20 cellular contexts compared by ENCODE assay signal in the genomic region with DNA sequence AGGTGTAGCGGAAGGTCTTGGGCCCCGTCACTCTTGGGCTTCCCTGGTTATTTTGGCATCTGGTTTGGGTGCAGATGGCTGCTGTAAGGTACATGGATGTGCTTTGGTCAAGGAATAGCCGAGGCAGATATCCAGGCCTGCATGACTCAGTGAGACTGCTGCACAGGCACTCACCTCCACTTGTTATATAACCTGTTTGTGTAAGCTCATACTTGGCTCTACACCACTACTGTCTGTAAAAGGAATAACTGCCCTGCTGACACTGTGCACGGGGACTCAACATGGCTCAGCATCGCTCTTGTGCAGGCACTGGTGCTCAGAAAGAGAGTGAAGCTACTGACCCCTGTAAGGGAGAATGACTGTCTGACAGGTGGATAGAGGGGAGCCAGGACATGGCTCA.
"Had no signal": no experiment of that assay in that cellular context is flagged by ENCODE, and none has a peak within 500 bp of the region (broad histone marks: within the 10 kb centered on the region; RNA-seq: fewer than 3 reads in every experiment).

No MANE protein-coding gene starts in this region.

- H3K27me3 ChIP-seq: gastroesophageal sphincter, heart right ventricle, neural progenitor cell, spleen, stomach, testis, upper lobe of left lung had no signal

- H3K4me3 ChIP-seq: gastroesophageal sphincter, heart right ventricle, lower lobe of right lung, neural progenitor cell, spleen, stomach, testis, upper lobe of left lung had no signal

- DNase-seq: activated CD4-positive, alpha-beta T cell treated with anti-CD3 and anti-CD28 coated beads for 1 hour; activated CD4-positive, alpha-beta T cell treated with anti-CD3 and anti-CD28 coated beads, Interleukin-2, amount 50 U/mL, for 4 hours; activated naive CD4-positive, alpha-beta T cell; activated naive CD8-positive, alpha-beta T cell treated with anti-CD3 and anti-CD28 coated beads, Interleukin-2, amount 10 ng/mL, durations not matched to agents 7 days and 5 days; activated T-cell treated with anti-CD3 and anti-CD28 coated beads for 4 hours; cerebellar nuclear complex; effector memory CD8-positive, alpha-beta T cell; heart right ventricle; left colon; lower lobe of right lung; posterior cingulate gyrus; right cardiac atrium; spleen; stomach; T-helper 1 cell; testis; upper lobe of left lung had no signal

- ATAC-seq: effector memory CD8-positive, alpha-beta T cell; gastroesophageal sphincter; heart right ventricle; left colon; lower lobe of right lung; right cardiac atrium had no signal

- H3K36me3 ChIP-seq: gastroesophageal sphincter, heart right ventricle, lower lobe of right lung, neural progenitor cell, spleen, stomach, upper lobe of left lung had no signal

- H3K9me3 ChIP-seq: lower lobe of right lung, stomach, testis, upper lobe of left lung had no signal

- H3K27ac ChIP-seq: gastroesophageal sphincter, heart right ventricle, lower lobe of right lung, neural progenitor cell, spleen, stomach, testis, upper lobe of left lung, VCaP had no signal

- H2AFZ ChIP-seq: neural progenitor cell had no signal

- H3K4me2 ChIP-seq: neural progenitor cell had no signal
